Comparison of ENCODE assay signal across 16 cellular contexts in genomic region chr6:52152070-52152423, GRCh38. TPM values are rescaled to one million over a fixed set of nuclear protein-coding genes. Genes with fewer than 3 reads are reported as not detected.
DNase-seq lines count a peak whose midpoint lies in the region; ATAC-seq, FAIRE-seq and TF ChIP-seq lines count a peak whose summit lies in the region.
"Had no signal": no experiment of that assay in that cellular context is flagged by ENCODE, and none has a peak within 500 bp of the region (broad histone marks: within the 10 kb centered on the region; RNA-seq: fewer than 3 reads in every experiment).

No MANE protein-coding gene starts in this region.

- H4K5ac ChIP-seq in H1 (ENCODE audit: insufficient read length, low read depth, low read length) (no peak overlapping the region), H9 (ENCODE audit: insufficient read length, low read depth, low read length) (no peak overlapping the region)

- peak overlapping the region; percentile 24; the same call in 1 of the 2 replicates for H3K18ac ChIP-seq in H1 (ENCODE audit: extremely low read depth, low read length)
- no peak overlapping the region for H3K18ac ChIP-seq in H9 (ENCODE audit: insufficient read length, low read depth, low read length)

- peak overlapping the region; percentile 92; the same call in 1 of the 2 replicates for H2AK5ac ChIP-seq in H1 (ENCODE audit: low read depth, low read length)
- no peak overlapping the region for H2AK5ac ChIP-seq in H9 (ENCODE audit: insufficient read length, low read length)

- H3K4me1 ChIP-seq in H1 (replicated peaks in 1 of 4; ENCODE audit: control insufficient read depth in 3 of 4, insufficient read depth in 4 of 4, low read length in 3 of 4), result peaks cover 3 to 19% (median 15%) of the 10 kb centered on the region in 4 experiments; a peak in 6 of 7 replicates
- peaks cover 7% of the 10 kb centered on the region for H3K4me1 ChIP-seq in psoas muscle
- H3K4me1 ChIP-seq in H9 (ENCODE audit: insufficient read depth, low read length), result peaks cover 22% of the 10 kb centered on the region
- H3K4me1 ChIP-seq in A673 (ENCODE audit: insufficient read depth, low read length, poor library complexity, severe bottlenecking), result peaks cover 15% of the 10 kb centered on the region
- H3K4me1 ChIP-seq in upper lobe of left lung, result no peaks in the 10 kb centered on the region
- H3K4me1 ChIP-seq: A549 had no signal

- H4K20me1 ChIP-seq in H1 (replicated peaks in 1 of 2; ENCODE audit: control insufficient read depth in 1 of 2, insufficient read depth in 2 of 2, low read length in 2 of 2), result no peaks in the 10 kb centered on the region
- H4K20me1 ChIP-seq in H9 (ENCODE audit: control insufficient read depth, insufficient read depth, insufficient read length), result no peaks in the 10 kb centered on the region

- BruUV-seq in A673 (replicated peaks; lab: Mats Ljungman, UMichigan), result no TSS peak

- peak in 1 of 4 donors; percentile 21 for ATAC-seq in psoas muscle
- ATAC-seq in upper lobe of left lung (ENCODE audit: low FRiP score in 2 of 2), result no peak
- ATAC-seq: A549 had no signal

- H4K91ac ChIP-seq in H1 (replicated peaks; ENCODE audit: insufficient read length, low read length), result no peak overlapping the region
- no peak overlapping the region for H4K91ac ChIP-seq in H9 (ENCODE audit: insufficient read length, low read depth, low read length)

- no peak overlapping the region for H3K9ac ChIP-seq in H1 (replicated peaks in 1 of 4; ENCODE audit: extremely low read depth in 1 of 4, low read depth in 3 of 4, low read length in 3 of 4)
- H3K9ac ChIP-seq in H9 (ENCODE audit: extremely low read depth, insufficient read length, low read length), result no peak overlapping the region

- intact Hi-C loops in psoas muscle (cut with DNase I), result loop anchor here (10.0 kb wide), 2 partner anchors 113 to 843 kb away; partner anchors contain the start of gene GSTA4 (in 1 of the 2)
- intact Hi-C loops in A673 (cut with micrococcal nuclease; ENCODE audit: unreplicated experiment), result no loop called here

- H2BK120ac ChIP-seq in H1 (replicated peaks; ENCODE audit: low read depth, low read length) (no peak overlapping the region), H9 (ENCODE audit: low read depth, low read length, poor library complexity, severe bottlenecking) (no peak overlapping the region)

- H3K9me3 Mint-ChIP-seq in H9, result no peaks in the 10 kb centered on the region; a peak in 1 of 5 replicates
- H3K9me3 Mint-ChIP-seq: CD8-positive, alpha-beta memory T cell had no signal

- H2BK20ac ChIP-seq in H1 (ENCODE audit: low read length), result peak overlapping the region; percentile 51
- H2BK20ac ChIP-seq in H9 (ENCODE audit: low read depth, low read length, poor library complexity, severe bottlenecking), result no peak overlapping the region

- H4K8ac ChIP-seq in H1 (ENCODE audit: extremely low read depth, insufficient read depth, low read length) (no peak overlapping the region), H9 (replicated peaks; ENCODE audit: insufficient read length, low read depth, low read length) (no peak overlapping the region)

- H3K79me1 ChIP-seq in H1 (ENCODE audit: low read depth, low read length) (no peaks in the 10 kb centered on the region), H9 (ENCODE audit: insufficient read depth, low read depth, low read length, poor library complexity, severe bottlenecking) (no peaks in the 10 kb centered on the region)

- TF ChIP-seq EP300 in H1 (IDR thresholded peaks at IDR 0.05; ENCODE audit: borderline replicate concordance in 1 of 2, low read depth in 2 of 2, low read length in 2 of 2), result no peak
- TF ChIP-seq EP300 in upper lobe of left lung (IDR thresholded peaks at IDR 0.05), result no peak

- H3K27ac ChIP-seq in H1 (ENCODE audit: low read depth, low read length) (no peak overlapping the region), psoas muscle (peak overlapping the region; percentile 66), H9 (ENCODE audit: insufficient read length, low read depth, low read length) (no peak overlapping the region), A673 (ENCODE audit: low read depth, low read length, poor library complexity, severe bottlenecking) (no peak overlapping the region), upper lobe of left lung (no peak overlapping the region)
- H3K27ac ChIP-seq: A549, HL-60 had no signal

- no peak overlapping the region for H3K23ac ChIP-seq in H1 (ENCODE audit: insufficient read length)
- H3K23ac ChIP-seq in H9 (ENCODE audit: insufficient read length, low read depth, low read length), result no peak overlapping the region

- no peak overlapping the region for H3K14ac ChIP-seq in H1 (ENCODE audit: insufficient read length)
- no peak overlapping the region for H3K14ac ChIP-seq in H9 (ENCODE audit: insufficient read depth, low read length)

- no peaks in the 10 kb centered on the region; the same call in 1 of the 2 replicates for H3K27me3 Mint-ChIP-seq in H9 (ENCODE audit: low read depth)

- H2AFZ ChIP-seq in H1 (ENCODE audit: low read length) (no peak overlapping the region), H9 (ENCODE audit: low read length) (no peak overlapping the region)

- DNase-seq in LHCN-M2 (ENCODE audit: low read depth), result peak; percentile 32
- DNase-seq in H1 (ENCODE audit: low read depth in 1 of 2, low spot score in 2 of 2), result no peak
- no peak for DNase-seq in psoas muscle
- no peak for DNase-seq in DMS53 treated with DMSO at 0.1 percent for 48 hours (lab: John Stamatoyannopoulos, UW; ENCODE audit: unreplicated experiment)
- DNase-seq in H9, result no peak
- DNase-seq in A673 (ENCODE audit: low spot score), result no peak
- no peak for DNase-seq in upper lobe of left lung
- DNase-seq: CD8-positive, alpha-beta memory T cell; GF-D8; GOT3; HCEC 1CT; KBM-7 had no signal

- no peak overlapping the region for H3K56ac ChIP-seq in H1 (replicated peaks; ENCODE audit: insufficient read length, low read depth, low read length)
- H3K56ac ChIP-seq in H9 (ENCODE audit: insufficient read length, low read depth, low read length), result no peak overlapping the region

- no peak for FAIRE-seq in H1 (lab: Jason Lieb, UNC)
- FAIRE-seq: A549 had no signal

- H3K4me2 ChIP-seq in H1 (ENCODE audit: insufficient read depth in 1 of 2, low read depth in 2 of 2, low read length in 2 of 2) (no peak overlapping the region), H9 (ENCODE audit: insufficient read depth, insufficient read length, low read length) (no peak overlapping the region)
- H3K4me2 ChIP-seq: A549 had no signal

- TF ChIP-seq POLR2A in H1 (IDR thresholded peaks at IDR 0.05; ENCODE audit: control extremely low read depth in 1 of 2, low read depth in 2 of 2, low read length in 2 of 2) (no peak), upper lobe of left lung (IDR thresholded peaks at IDR 0.05) (no peak)

- H3K4me1 Mint-ChIP-seq in H9, result peaks cover 40 to 44% of the 10 kb centered on the region in 2 experiments

- peak overlapping the region; percentile 40; the same call in 1 of the 2 replicates for H2BK5ac ChIP-seq in H1 (ENCODE audit: low read depth, low read length)
- no peak overlapping the region for H2BK5ac ChIP-seq in H9 (ENCODE audit: insufficient read length, low read length)

- no peaks in the 10 kb centered on the region; a peak in 2 of 7 replicates for H3K36me3 Mint-ChIP-seq in H9 (ENCODE audit: insufficient read depth in 1 of 3, low read depth in 3 of 3)
- H3K36me3 Mint-ChIP-seq: CD8-positive, alpha-beta memory T cell had no signal

- TF ChIP-seq CTCF in H1 (IDR thresholded peaks at IDR 0.05; ENCODE audit: control extremely low read depth in 1 of 3, insufficient read depth in 1 of 3, low read depth in 1 of 3, low read length in 3 of 3), result no peak
- no peak for TF ChIP-seq CTCF in psoas muscle (IDR thresholded peaks at IDR 0.05)
- no peak for TF ChIP-seq CTCF in H9 (conservative IDR thresholded peaks at IDR 0.05)
- TF ChIP-seq CTCF in A673 (conservative IDR thresholded peaks at IDR 0.05; ENCODE audit: low read depth, low read length), result no peak
- no peak for TF ChIP-seq CTCF in upper lobe of left lung (IDR thresholded peaks at IDR 0.05)

- H3K9me3 ChIP-seq in H1 (ENCODE audit: insufficient read depth in 2 of 2, low read depth in 1 of 2, low read length in 1 of 2) (no peaks in the 10 kb centered on the region), psoas muscle (no peaks in the 10 kb centered on the region), H9 (ENCODE audit: control insufficient read depth, low read depth, low read length) (no peaks in the 10 kb centered on the region), A673 (ENCODE audit: low read depth, low read length, poor library complexity, severe bottlenecking) (no peaks in the 10 kb centered on the region), upper lobe of left lung (no peaks in the 10 kb centered on the region)
- H3K9me3 ChIP-seq: A549, Caco-2 had no signal

- POLR2A ChIA-PET in H1 (lab: Charles Lee; ENCODE audit: partially characterized antibody) (no interaction called here), A673 (lab: Charles Lee; ENCODE audit: low non-redundant PET) (no interaction called here)

- no peaks in the 10 kb centered on the region for H3K79me2 ChIP-seq in H1 (ENCODE audit: control insufficient read depth in 1 of 2, insufficient read depth in 2 of 2, low read length in 2 of 2)
- no peaks in the 10 kb centered on the region for H3K79me2 ChIP-seq in H9 (ENCODE audit: insufficient read depth, low read length)

- CTCF ChIA-PET in H1 (lab: Charles Lee; ENCODE audit: partially characterized antibody), result interaction anchor here (0.6 kb wide), 1 partner anchor 460 kb away, joined by 3 read pairs; no protein-coding TSS in a partner anchor
- CTCF ChIA-PET in A673 (lab: Charles Lee), result no interaction called here

- no peak overlapping the region for H3K4me3 Mint-ChIP-seq in H9
- H3K4me3 Mint-ChIP-seq: CD8-positive, alpha-beta memory T cell had no signal

- H3K36me3 ChIP-seq in H1 (ENCODE audit: control insufficient read depth in 2 of 4, insufficient read depth in 4 of 4, low read length in 3 of 4), result no peaks in the 10 kb centered on the region
- H3K36me3 ChIP-seq in psoas muscle (ENCODE audit: insufficient read depth in 1 of 2, low read depth in 1 of 2), result peaks cover 0 to 16% of the 10 kb centered on the region in 2 donors
- no peaks in the 10 kb centered on the region for H3K36me3 ChIP-seq in A673 (ENCODE audit: insufficient read depth, low read length, poor library complexity, severe bottlenecking)
- no peaks in the 10 kb centered on the region for H3K36me3 ChIP-seq in upper lobe of left lung

- no peak overlapping the region for H3K4ac ChIP-seq in H1 (replicated peaks; ENCODE audit: insufficient read length, low read depth, low read length)
- H3K4ac ChIP-seq in H9 (ENCODE audit: low read depth, low read length), result no peak overlapping the region

- H3K4me3 ChIP-seq in H1 (ENCODE audit: extremely low read depth in 1 of 4, insufficient read depth in 2 of 4, low read depth in 3 of 4, low read length in 4 of 4), result no peak overlapping the region
- no peak overlapping the region for H3K4me3 ChIP-seq in psoas muscle
- H3K4me3 ChIP-seq in A673 (ENCODE audit: low read depth, low read length, poor library complexity, severe bottlenecking), result no peak overlapping the region
- H3K4me3 ChIP-seq in upper lobe of left lung, result no peak overlapping the region
- H3K4me3 ChIP-seq: A549 had no signal

- H3K23me2 ChIP-seq in H1 (ENCODE audit: low read depth, low read length) (no peaks in the 10 kb centered on the region; the same call in 1 of the 2 replicates), H9 (ENCODE audit: insufficient read length, low read depth, low read length, poor library complexity, severe bottlenecking) (no peaks in the 10 kb centered on the region)

- TF ChIP-seq RAD21 in H1 (IDR thresholded peaks at IDR 0.05 in 1 of 2, conservative IDR thresholded peaks at IDR 0.05 in 1 of 2; ENCODE audit: low read depth in 2 of 2, low read length in 2 of 2), result no peak

- no peak overlapping the region for H3K27ac Mint-ChIP-seq in H9
- H3K27ac Mint-ChIP-seq: CD8-positive, alpha-beta memory T cell had no signal

- H3K27me3 ChIP-seq in H1 (replicated peaks in 1 of 4; ENCODE audit: control insufficient read depth in 3 of 4, extremely low read depth in 1 of 4, insufficient read depth in 3 of 4, low read length in 3 of 4) (no peaks in the 10 kb centered on the region; a peak in 1 of 7 replicates), psoas muscle (ENCODE audit: insufficient read depth in 3 of 3, low read length in 2 of 3) (no peaks in the 10 kb centered on the region), H9 (ENCODE audit: insufficient read depth, low read length) (no peaks in the 10 kb centered on the region), A673 (replicated peaks; ENCODE audit: insufficient read depth, low read depth, low read length, poor library complexity) (no peaks in the 10 kb centered on the region), upper lobe of left lung (no peaks in the 10 kb centered on the region)

- H2BK15ac ChIP-seq in H1 (ENCODE audit: low read length) (peak overlapping the region; percentile 88; the same call in 1 of the 2 replicates), H9 (ENCODE audit: low read depth, low read length) (no peak overlapping the region)

- H3T11ph ChIP-seq in H9 (ENCODE audit: low read length), result no peak overlapping the region

- peak overlapping the region; percentile 64; the same call in 1 of the 2 replicates for H2BK12ac ChIP-seq in H1 (ENCODE audit: low read depth, low read length)
- no peak overlapping the region for H2BK12ac ChIP-seq in H9 (ENCODE audit: insufficient read length, low read depth, low read length)

RNA-seq across cellular contexts. Expression of gene IL17A, which starts 34.1 kb away (rescaled TPM):
- total RNA-seq in LHCN-M2 (2014; rRNA removed), result not detected in 2 replicates
- polyA plus RNA-seq in LHCN-M2 (2012), result not detected
- total RNA-seq in H1 (2021; fragmentation: NEBNext Ultra II Directional; extraction: Animal tissue kit (Norgen Biotek cat#: 25700)), result not detected in 2 replicates
- not detected in 2 replicates for polyA plus RNA-seq in H1 (2011; rRNA removed)
- not detected for polyA plus RNA-seq in H1 (2011; cell fraction: cytosol; rRNA removed)
- not detected for polyA plus RNA-seq in H1 (2011; cell fraction: nucleus; rRNA removed)
- polyA plus RNA-seq in H1 (2012, experiment 1 of 2), result not detected in 4 replicates
- polyA plus RNA-seq in H1 (2012, experiment 2 of 2), result not detected
- polyA plus RNA-seq in H1 (2013, experiment 1 of 2), result not detected
- not detected for polyA plus RNA-seq in H1 (2013, experiment 2 of 2)
- polyA minus RNA-seq in H1 (2011; rRNA and poly(A)+ RNA removed), result not detected in 2 replicates
- polyA minus RNA-seq in H1 (2011; cell fraction: cytosol; rRNA and poly(A)+ RNA removed), result not detected
- not detected for polyA minus RNA-seq in H1 (2011; cell fraction: nucleus; rRNA and poly(A)+ RNA removed)
- total RNA-seq in psoas muscle, result not detected
- polyA plus RNA-seq in psoas muscle, result not detected
- total RNA-seq in H9 (2021), result not detected in 2 replicates
- not detected in 2 replicates for total RNA-seq in A673 (2021)
- not detected for total RNA-seq in upper lobe of left lung
- total RNA-seq: Caco-2 had no signal
- polyA plus RNA-seq: A549; BJ; CD8-positive, alpha-beta memory T cell had no signal
